ENCODE assay signal across 10 cellular contexts in the genomic region with DNA sequence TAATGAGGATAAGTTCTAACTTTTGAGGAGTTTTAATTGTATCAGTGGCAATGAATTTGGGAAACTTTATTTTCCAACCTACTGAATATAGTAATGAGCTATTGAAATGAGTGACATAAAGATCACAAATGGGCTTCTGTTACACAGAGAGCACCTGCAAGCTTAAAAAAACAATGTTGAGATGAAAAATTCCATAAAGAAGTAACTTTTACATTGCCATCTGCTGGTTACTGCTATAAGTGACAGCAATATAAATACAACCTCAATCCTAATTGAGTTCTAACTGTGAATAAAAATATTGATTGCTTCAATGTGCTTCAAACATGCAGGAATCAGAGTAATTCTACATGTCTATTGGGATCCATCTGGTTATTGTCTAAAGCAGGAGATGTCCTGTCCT. TPM values are rescaled to one million over a fixed set of nuclear protein-coding genes. Genes with fewer than 3 reads are reported as not detected.
DNase-seq lines count a peak whose midpoint lies in the region; ATAC-seq, FAIRE-seq and TF ChIP-seq lines count a peak whose summit lies in the region.
"Had no signal": no experiment of that assay in that cellular context is flagged by ENCODE, and none has a peak within 500 bp of the region (broad histone marks: within the 10 kb centered on the region; RNA-seq: fewer than 3 reads in every experiment).

No MANE protein-coding gene starts in this region.

- H4K20me1 ChIP-seq in DOHH2 (ENCODE audit: control insufficient read depth, insufficient read depth, low read depth, low read length), result no peaks in the 10 kb centered on the region

- no peak for TF ChIP-seq EP300 in A549 (IDR thresholded peaks at IDR 0.05)

- no peak overlapping the region for H3K4me3 ChIP-seq in A549
- H3K4me3 ChIP-seq in DOHH2 (ENCODE audit: low read length), result no peak overlapping the region
- H3K4me3 ChIP-seq in Peyer's patch, result no peak overlapping the region
- H3K4me3 ChIP-seq in fibroblast of the aortic adventitia (ENCODE audit: low read depth, low read length), result no peak overlapping the region
- H3K4me3 ChIP-seq: coronary artery had no signal

- no peaks in the 10 kb centered on the region for H3K79me2 ChIP-seq in DOHH2 (ENCODE audit: control insufficient read depth, low read length)

- FAIRE-seq in A549 (lab: Jason Lieb, UNC), result peak; percentile 28

- H3K4me1 ChIP-seq in A549 (no peaks in the 10 kb centered on the region), DOHH2 (ENCODE audit: control insufficient read depth, low read length) (no peaks in the 10 kb centered on the region), Peyer's patch (no peaks in the 10 kb centered on the region)

- DNase-seq in A549 (ENCODE audit: low read depth in 1 of 2, low spot score in 1 of 2) (peak; percentile 12 to 15), Peyer's patch (no peak), fibroblast of the aortic adventitia (ENCODE audit: low read depth) (peak; percentile 25), NOMO-1 (lab: John Stamatoyannopoulos, UW; ENCODE audit: unreplicated experiment in 2 of 2) (no peak)
- DNase-seq in activated CD4-positive, alpha-beta T cell treated with anti-CD3 and anti-CD28 coated beads, Interleukin-2, amount 50 U/mL, for 1 hour, result no peak
- DNase-seq: activated CD4-positive, alpha-beta T cell treated with anti-CD3 and anti-CD28 coated beads, Interleukin-2, amount 50 U/mL, for 48 hours had no signal

- no peaks in the 10 kb centered on the region for H3F3A ChIP-seq in DOHH2 (ENCODE audit: control insufficient read depth, insufficient read depth)

- TF ChIP-seq POLR2A in A549 (IDR thresholded peaks at IDR 0.05; ENCODE audit: low read length) (no peak), Peyer's patch (IDR thresholded peaks at IDR 0.05) (no peak)

- no peak overlapping the region for H3K27ac ChIP-seq in A549
- no peak overlapping the region for H3K27ac ChIP-seq in DOHH2 (ENCODE audit: low read depth, low read length)
- no peak overlapping the region for H3K27ac ChIP-seq in Peyer's patch
- H3K27ac ChIP-seq: coronary artery had no signal

- H3K27me3 ChIP-seq in DOHH2 (ENCODE audit: control insufficient read depth, low read length) (peaks cover 3% of the 10 kb centered on the region; the same call in 1 of the 2 replicates), Peyer's patch (no peaks in the 10 kb centered on the region)

- POLR2A ChIA-PET in A549 (lab: Yijun Ruan, JAX), result no interaction called here

- CTCF ChIA-PET in A549 (lab: Yijun Ruan, JAX), result interaction anchor here (0.7 to 6.6 kb wide), 21 partner anchors 11 to 311 kb away, joined by 3 to 67 read pairs (median 4); a partner anchor contains a TSS

- TF ChIP-seq RAD21 in A549 (conservative IDR thresholded peaks at IDR 0.05 in 1 of 2, IDR thresholded peaks at IDR 0.05 in 1 of 2), result peak; percentile 22 to 33; a peak in 2 of 5 replicates

- peak; percentile 50 for TF ChIP-seq CTCF in A549 (IDR thresholded peaks at IDR 0.05)
- peak; percentile 47 for TF ChIP-seq CTCF in DOHH2 (IDR thresholded peaks at IDR 0.05; ENCODE audit: low read depth, low read length, poor library complexity, severe bottlenecking)
- peak in 4 of 6 experiments; percentile 29 to 67 (median 55) for TF ChIP-seq CTCF in Peyer's patch (IDR thresholded peaks at IDR 0.05)
- TF ChIP-seq CTCF in fibroblast of the aortic adventitia (IDR thresholded peaks at IDR 0.05; ENCODE audit: insufficient read depth, low read length), result peak; percentile 33

- H3K4me2 ChIP-seq in A549 (no peak overlapping the region), DOHH2 (ENCODE audit: low read length) (no peak overlapping the region)

- no peaks in the 10 kb centered on the region for H3K9me2 ChIP-seq in DOHH2 (replicated peaks; ENCODE audit: control insufficient read depth, low read length)

- H3K36me3 ChIP-seq in DOHH2 (ENCODE audit: control insufficient read depth, low read length), result no peaks in the 10 kb centered on the region
- H3K36me3 ChIP-seq in Peyer's patch, result no peaks in the 10 kb centered on the region

- H3K9me3 ChIP-seq in A549, result no peaks in the 10 kb centered on the region
- no peaks in the 10 kb centered on the region for H3K9me3 ChIP-seq in DOHH2 (ENCODE audit: control insufficient read depth, insufficient read depth, low read length)
- no peaks in the 10 kb centered on the region for H3K9me3 ChIP-seq in Peyer's patch

- ATAC-seq in A549 (no peak), HG03175 (IDR thresholded peaks at IDR 0.05; ENCODE audit: unreplicated experiment) (no peak), HG02678 (IDR thresholded peaks at IDR 0.05; ENCODE audit: unreplicated experiment) (no peak)

TF ChIP-seq in A549, 52 proteins besides CTCF, POLR2A, EP300 and RAD21:
- TF ChIP-seq ZNF302 (CRISPR knock-in tag; IDR thresholded peaks at IDR 0.05) (no peak), SMC3 (IDR thresholded peaks at IDR 0.05) (peak; percentile 56)

RNA-seq across cellular contexts. Expression of a gene that starts 14.2 kb away (rescaled TPM):
- not detected in 2 replicates for polyA plus RNA-seq in A549 (2011; rRNA removed)
- not detected in 2 replicates for polyA plus RNA-seq in A549 (2012; cell fraction: cytosol; rRNA removed)
- polyA plus RNA-seq in A549 (2012; cell fraction: nucleus; rRNA removed), result not detected in 2 replicates
- polyA plus RNA-seq in A549 (2017; fragmentation: RNase III; extraction: RNeasy Plus Mini Kit Qiagen cat#74134 plus additional on column Dnase treatment), result not detected in 3 replicates
- not detected in 2 replicates for polyA minus RNA-seq in A549 (2011; rRNA and poly(A)+ RNA removed)
- under 1 TPM in 1 of 4 donors, not detected in 3; 0.85 TPM for total RNA-seq in Peyer's patch
- under 0.01 TPM in 1 of 2 replicates, not detected in the other for total RNA-seq in fibroblast of the aortic adventitia (ENCODE audit: low replicate concordance)

Comparison
In these comparisons a context has a peak if more than half of its experiments do, and no peak if none do; other contexts are left out.
1. DNase-seq: peak in A549 (2 of 2) and fibroblast of the aortic adventitia (single experiment); none in Peyer's patch (0 of 3), NOMO-1 (0 of 2) and activated CD4-positive, alpha-beta T cell treated with anti-CD3 and anti-CD28 coated beads, Interleukin-2, amount 50 U/mL, for 1 hour (single experiment).
2. Peak in every context shown above with its lines, with median percentiles within 50 percentile points of each other: CTCF ChIP-seq.